In the genomic region with DNA sequence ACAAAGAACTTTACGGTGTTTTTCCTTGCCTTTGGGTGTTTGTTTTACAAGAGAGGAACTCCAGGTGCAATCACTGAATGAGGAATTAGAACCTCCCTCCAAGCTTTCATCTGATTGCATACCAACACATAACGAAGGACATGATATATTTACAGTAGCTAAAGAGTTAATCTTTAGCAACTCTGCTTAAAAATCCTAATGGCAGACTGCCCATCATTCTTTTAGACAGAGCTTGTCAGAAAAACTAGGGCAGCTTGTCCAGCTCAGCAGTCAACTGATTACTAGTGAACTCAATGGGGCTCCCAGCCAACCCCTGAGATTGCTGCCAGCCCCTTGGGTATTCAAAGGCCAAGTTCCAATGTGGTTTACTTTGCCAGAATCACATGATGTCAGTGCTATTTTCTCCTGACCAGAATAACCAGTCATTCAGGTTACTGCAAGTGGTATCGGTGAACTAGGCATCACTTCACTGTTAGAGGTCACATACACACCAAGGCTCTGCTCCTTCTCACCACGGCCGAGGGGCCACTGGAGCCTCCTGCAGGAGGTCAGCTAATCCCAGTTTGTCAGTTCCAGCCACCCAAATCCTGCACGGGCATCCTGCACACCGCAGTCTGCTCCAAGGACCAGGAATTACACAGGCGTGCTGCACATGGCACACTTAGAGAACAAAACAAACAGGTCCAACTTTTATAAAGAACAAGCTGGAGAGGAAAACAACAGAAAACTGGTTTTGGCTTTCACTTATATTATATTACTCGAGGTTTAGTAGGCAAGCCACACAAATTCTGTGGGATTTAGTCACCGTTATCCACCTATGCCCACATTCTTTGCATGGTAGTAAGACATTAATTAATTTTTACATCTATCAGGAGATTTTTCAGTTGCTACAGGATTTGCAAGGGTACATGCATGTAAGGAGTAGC, we compare ENCODE assay signal across 9 cellular contexts.
DNase-seq lines count a peak whose midpoint lies in the region; ATAC-seq, FAIRE-seq and TF ChIP-seq lines count a peak whose summit lies in the region.
"Had no signal": no experiment of that assay in that cellular context is flagged by ENCODE, and none has a peak within 500 bp of the region (broad histone marks: within the 10 kb centered on the region; RNA-seq: fewer than 3 reads in every experiment).

No MANE protein-coding gene starts in this region.

- FAIRE-seq in HTR-8/SVneo (lab: Jason Lieb, UNC) (no peak), GM12878 (lab: Jason Lieb, UNC) (no peak)

- intact Hi-C loops in GM12878 (cut with micrococcal nuclease; ENCODE audit: unreplicated experiment), result no loop called here
- intact Hi-C loops in stomach (cut with DNase I; ENCODE audit: low total_unique reads), result no loop called here
- intact Hi-C loops in activated CD4-positive, alpha-beta T cell treated with anti-CD3 and anti-CD28 coated beads, Interleukin-2, amount 10 ng/mL, durations not matched to agents 24 days and 14 days (cut with micrococcal nuclease), result no loop called here

- CTCF ChIA-PET in GM12878 (lab: Yijun Ruan, JAX), result no interaction called here

- no peak overlapping the region for H3K9ac ChIP-seq in GM12878 (ENCODE audit: control insufficient read depth, insufficient read depth, low read length)

- H3K36me3 ChIP-seq in GM12878 (ENCODE audit: control insufficient read depth in 2 of 2, insufficient read depth in 2 of 2, low read length in 1 of 2), result no peaks in the 10 kb centered on the region
- H3K36me3 ChIP-seq in stomach, result no peaks in the 10 kb centered on the region

- H3K9me3 Mint-ChIP-seq in activated CD4-positive, alpha-beta T cell treated with anti-CD3 and anti-CD28 coated beads, Interleukin-2, amount 10 ng/mL, durations not matched to agents 24 days and 14 days, result no peaks in the 10 kb centered on the region

- ATAC-seq in GM12878 (no peak), GM18498 (IDR thresholded peaks at IDR 0.05; ENCODE audit: unreplicated experiment) (no peak)

- H3K27me3 ChIP-seq in GM12878 (replicated peaks in 1 of 2; ENCODE audit: control insufficient read depth in 2 of 2, insufficient read depth in 2 of 2, low read length in 1 of 2), result no peaks in the 10 kb centered on the region; a peak in 1 of 4 replicates
- H3K27me3 ChIP-seq in stomach, result no peaks in the 10 kb centered on the region

- TF ChIP-seq CTCF in 22Rv1 (IDR thresholded peaks at IDR 0.05) (no peak), GM12878 (IDR thresholded peaks at IDR 0.05 in 2 of 3, conservative IDR thresholded peaks at IDR 0.05 in 1 of 3; ENCODE audit: control insufficient read depth in 2 of 3, extremely low read depth in 1 of 3, insufficient read depth in 1 of 3, low read depth in 3 of 3, low read length in 3 of 3) (no peak), stomach (IDR thresholded peaks at IDR 0.05) (no peak)

- H3K4me1 ChIP-seq in GM12878 (ENCODE audit: control insufficient read depth, insufficient read depth, low read length) (no peaks in the 10 kb centered on the region), stomach (peaks cover 17 to 73% (median 43%) of the 10 kb centered on the region in 4 donors)

- no peak overlapping the region for H3K4me2 ChIP-seq in GM12878 (ENCODE audit: control insufficient read depth, insufficient read depth)

- WGBS in GM12878 (ENCODE audit: insufficient coverage, insufficient replicate concordance, low lambda C conversion rate, missing lambda C conversion rate), result 12% methylated on average over 10 of the region's 10 CpGs
- WGBS in stomach, 5 donors, result 10 to 23% (median 17%) methylated on average over 10 of the region's 10 CpGs

- no peak for TF ChIP-seq EP300 in GM12878 (IDR thresholded peaks at IDR 0.05; ENCODE audit: borderline replicate concordance in 1 of 2, control insufficient read depth in 1 of 2, low read depth in 2 of 2, low read length in 2 of 2)
- TF ChIP-seq EP300 in stomach (IDR thresholded peaks at IDR 0.05), result no peak

- no peaks in the 10 kb centered on the region for H4K20me1 ChIP-seq in GM12878 (ENCODE audit: control insufficient read depth, insufficient read depth)

- H3K36me3 Mint-ChIP-seq in activated CD4-positive, alpha-beta T cell treated with anti-CD3 and anti-CD28 coated beads, Interleukin-2, amount 10 ng/mL, durations not matched to agents 24 days and 14 days (ENCODE audit: low read depth), result no peaks in the 10 kb centered on the region
- H3K36me3 Mint-ChIP-seq: CD4-positive, CD25-positive, alpha-beta regulatory T cell had no signal

- no peaks in the 10 kb centered on the region for H3K9me3 ChIP-seq in GM12878 (replicated peaks; ENCODE audit: control insufficient read depth, insufficient read depth, low read length)
- no peaks in the 10 kb centered on the region for H3K9me3 ChIP-seq in stomach

- RAD21 ChIA-PET in GM12878 (lab: Charles Lee; ENCODE audit: unreplicated experiment), result no interaction called here

- H3K27me3 Mint-ChIP-seq in activated CD4-positive, alpha-beta T cell treated with anti-CD3 and anti-CD28 coated beads, Interleukin-2, amount 10 ng/mL, durations not matched to agents 24 days and 14 days, result no peaks in the 10 kb centered on the region

- H3K4me1 Mint-ChIP-seq in activated CD4-positive, alpha-beta T cell treated with anti-CD3 and anti-CD28 coated beads, Interleukin-2, amount 10 ng/mL, durations not matched to agents 24 days and 14 days, result no peaks in the 10 kb centered on the region
- H3K4me1 Mint-ChIP-seq: CD4-positive, CD25-positive, alpha-beta regulatory T cell had no signal

- H3K4me3 ChIP-seq in GM12878 (no peak overlapping the region), stomach (peak overlapping the region in 1 of 4 donors; percentile 18)

- SMC1A ChIA-PET in GM12878 (lab: Charles Lee; ENCODE audit: uncharacterized antibody, unreplicated experiment), result no interaction called here

- no peak overlapping the region for H3K4me3 Mint-ChIP-seq in activated CD4-positive, alpha-beta T cell treated with anti-CD3 and anti-CD28 coated beads, Interleukin-2, amount 10 ng/mL, durations not matched to agents 24 days and 14 days
- H3K4me3 Mint-ChIP-seq: CD4-positive, CD25-positive, alpha-beta regulatory T cell had no signal

- TF ChIP-seq RAD21 in GM12878 (IDR thresholded peaks at IDR 0.05; ENCODE audit: insufficient read depth, low read depth, low read length), result no peak

- no peak overlapping the region for H2AFZ ChIP-seq in GM12878 (ENCODE audit: control insufficient read depth, low read depth, low read length)

- DNase-seq in HTR-8/SVneo (ENCODE audit: insufficient read length, low spot score), result peak; percentile 13
- peak; percentile 3 for DNase-seq in GM12878 (ENCODE audit: low read depth, low spot score)
- peak; percentile 35 for DNase-seq in iPS-NIHi7 (ENCODE audit: extremely low spot score)
- peak; percentile 95 for DNase-seq in stomach
- DNase-seq in activated CD4-positive, alpha-beta T cell treated with anti-CD3 and anti-CD28 coated beads, Interleukin-2, amount 10 ng/mL, durations not matched to agents 24 days and 14 days, result no peak
- no peak for DNase-seq in NCI-H128 (lab: John Stamatoyannopoulos, UW; ENCODE audit: unreplicated experiment)
- DNase-seq: CD4-positive, CD25-positive, alpha-beta regulatory T cell had no signal

- H3K27ac ChIP-seq in 22Rv1 (peak overlapping the region; percentile 81), GM12878 (ENCODE audit: control insufficient read depth, insufficient read depth) (no peak overlapping the region), stomach (peak overlapping the region; percentile 60 to 85 (median 81))

- H3K79me2 ChIP-seq in GM12878 (ENCODE audit: control insufficient read depth, insufficient read depth, low read length), result no peaks in the 10 kb centered on the region

- H3K27ac Mint-ChIP-seq in activated CD4-positive, alpha-beta T cell treated with anti-CD3 and anti-CD28 coated beads, Interleukin-2, amount 10 ng/mL, durations not matched to agents 24 days and 14 days, result no peak overlapping the region
- H3K27ac Mint-ChIP-seq: CD4-positive, CD25-positive, alpha-beta regulatory T cell had no signal

- BruUV-seq in GM12878 (replicated peaks; lab: Mats Ljungman, UMichigan), result no TSS peak

- in situ Hi-C loops in GM12878 (cut with MboI), result no loop called here

- POLR2A ChIA-PET in GM12878 (lab: Charles Lee), result no interaction called here

- TF ChIP-seq POLR2A in GM12878 (IDR thresholded peaks at IDR 0.05; ENCODE audit: low read depth, low read length) (no peak), stomach (IDR thresholded peaks at IDR 0.05) (no peak)

TF ChIP-seq in GM12878, 131 proteins besides CTCF, POLR2A, EP300 and RAD21:
- TF ChIP-seq IRF4 (IDR thresholded peaks at IDR 0.05; ENCODE audit: low read depth, low read length) (no peak), NR2C2 (IDR thresholded peaks at IDR 0.05; ENCODE audit: borderline replicate concordance, control insufficient read depth, insufficient read length, low read depth) (no peak), RFX5 (IDR thresholded peaks at IDR 0.05; ENCODE audit: low read depth, low read length) (no peak), POU2F2 (IDR thresholded peaks at IDR 0.05; ENCODE audit: borderline replicate concordance, low read depth, low read length) (no peak), NFYA (IDR thresholded peaks at IDR 0.05; ENCODE audit: borderline replicate concordance, low read depth, low read length) (no peak), MYC (IDR thresholded peaks at IDR 0.05; ENCODE audit: insufficient read depth, insufficient read length, insufficient replicate concordance, low read length, severe bottlenecking) (no peak), EZH2 (IDR thresholded peaks at IDR 0.05; ENCODE audit: borderline replicate concordance, control insufficient read depth, low read depth, low read length) (no peak), ZNF24 (IDR thresholded peaks at IDR 0.05) (no peak), TCF12 (IDR thresholded peaks at IDR 0.05; ENCODE audit: low read depth, low read length) (no peak), KDM1A (IDR thresholded peaks at IDR 0.05; ENCODE audit: borderline replicate concordance) (no peak), FOS (IDR thresholded peaks at IDR 0.05; ENCODE audit: borderline replicate concordance, extremely low read depth, insufficient read length) (no peak), BRCA1 (IDR thresholded peaks at IDR 0.05; ENCODE audit: low read depth, low read length) (no peak), TBL1XR1 (IDR thresholded peaks at IDR 0.05; ENCODE audit: low read depth, low read length) (no peak), ZNF622 (IDR thresholded peaks at IDR 0.05) (no peak)
- TF ChIP-seq, protein P1, sequence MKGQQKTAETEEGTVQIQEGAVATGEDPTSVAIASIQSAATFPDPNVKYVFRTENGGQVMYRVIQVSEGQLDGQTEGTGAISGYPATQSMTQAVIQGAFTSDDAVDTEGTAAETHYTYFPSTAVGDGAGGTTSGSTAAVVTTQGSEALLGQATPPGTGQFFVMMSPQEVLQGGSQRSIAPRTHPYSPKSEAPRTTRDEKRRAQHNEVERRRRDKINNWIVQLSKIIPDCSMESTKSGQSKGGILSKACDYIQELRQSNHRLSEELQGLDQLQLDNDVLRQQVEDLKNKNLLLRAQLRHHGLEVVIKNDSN (IDR thresholded peaks at IDR 0.05; ENCODE audit: borderline replicate concordance, extremely low read length, insufficient read depth, low read depth, low read length), result no peak

Comparison
In these comparisons a context has a peak if more than half of its experiments do, and no peak if none do; other contexts are left out.
1. DNase-seq: peak in HTR-8/SVneo (single experiment), GM12878 (single experiment), iPS-NIHi7 (single experiment) and stomach (single experiment); none in activated CD4-positive, alpha-beta T cell treated with anti-CD3 and anti-CD28 coated beads, Interleukin-2, amount 10 ng/mL, durations not matched to agents 24 days and 14 days (single experiment) and NCI-H128 (single experiment).